ENCODE assay signal across 25 cellular contexts in the genomic region with DNA sequence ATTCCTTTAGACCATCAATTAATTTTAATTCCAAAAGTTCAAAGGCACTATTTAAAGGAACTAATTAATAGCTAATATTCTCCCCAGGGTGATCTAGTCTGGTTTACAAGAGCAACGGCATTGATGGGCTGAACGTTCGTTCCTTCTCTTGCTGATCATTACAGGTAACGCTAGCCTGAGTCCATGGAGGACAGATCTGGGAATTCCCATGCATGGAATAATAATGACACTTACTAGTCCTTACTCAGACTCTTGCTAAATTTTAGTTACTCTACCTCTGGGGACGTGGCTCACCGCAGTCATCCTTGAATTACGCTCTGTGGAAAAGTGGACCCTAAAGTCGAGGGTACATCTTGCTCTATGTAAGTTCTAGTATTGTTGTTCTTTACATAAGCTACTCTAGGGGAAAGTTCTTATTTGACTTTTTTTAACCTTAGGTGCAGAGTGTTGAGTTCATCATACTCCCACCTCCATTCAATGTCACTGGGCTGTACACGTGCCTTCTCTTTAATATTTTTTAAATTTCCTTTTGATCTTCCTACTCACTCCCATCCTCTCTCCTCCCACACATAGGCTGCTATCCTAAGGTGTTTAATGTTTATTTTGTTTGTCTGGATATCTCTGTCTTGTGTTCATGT.
"Had no signal": no experiment of that assay in that cellular context is flagged by ENCODE, and none has a peak within 500 bp of the region (broad histone marks: within the 10 kb centered on the region; RNA-seq: fewer than 3 reads in every experiment).

No MANE protein-coding gene starts in this region.

- H3K27me3 ChIP-seq: ascending aorta, MG63, Peyer's patch, SJCRH30 had no signal

- H3K9me3 ChIP-seq: ascending aorta, MG63, Peyer's patch, SJCRH30 had no signal

- DNase-seq: activated CD4-positive, alpha-beta T cell treated with anti-CD3 and anti-CD28 coated beads, Interleukin-2, amount 10 ng/mL, durations not matched to agents 24 days and 14 days; activated CD4-positive, alpha-beta T cell treated with anti-CD3 and anti-CD28 coated beads, Interleukin-2, amount 50 U/mL, for 4 hours; activated gamma-delta T cell; activated naive CD4-positive, alpha-beta T cell treated with Interleukin-2 at 50 U/mL for 16 hours; activated naive CD8-positive, alpha-beta T cell treated with anti-CD3 and anti-CD28 coated beads, Interleukin-2, amount 10 ng/mL, durations not matched to agents 7 days and 5 days; activated T-cell treated with anti-CD3 and anti-CD28 coated beads, Interleukin-2, amount 50 U/mL, for 1 hour; amygdala; KG1; MG63; NCI-H1048; NCI-H1105 treated with DMSO at 0.1 percent for 48 hours; NCI-H1436 treated with DMSO at 0.1 percent for 48 hours; NCI-H1694 treated with DMSO at 0.1 percent for 48 hours; NCI-H2029; NCI-H510A; NCI-H748 treated with DMSO at 0.1 percent for 48 hours; NK-92 treated with Interleukin-12 subunit alpha and Interleukin-12 subunit beta, amount 100 ng/mL, for 24 hours; Peyer's patch; SHP77; SJCRH30 had no signal

- ATAC-seq: activated CD8-positive, alpha-beta T cell treated with anti-CD3 and anti-CD28 coated beads for 36 hours had no signal

- H3K27ac ChIP-seq: ascending aorta, cardiac muscle cell, Peyer's patch, SJCRH30, SK-N-MC had no signal

- H3K4me3 ChIP-seq: ascending aorta, cardiac muscle cell, MG63, Peyer's patch, SJCRH30, SK-N-MC had no signal

- H3K4me1 ChIP-seq: ascending aorta, SJCRH30 had no signal

- H3K36me3 ChIP-seq: ascending aorta, cardiac muscle cell, MG63, Peyer's patch, SJCRH30 had no signal

- FAIRE-seq: TTC549 had no signal
